In genomic region chr12:95017482-95017881, GRCh38 we compare ENCODE assay signal across 1 cellular context.
TF ChIP-seq lines count a peak whose summit lies in the region.

No MANE protein-coding gene starts in this region.

TF ChIP-seq in SK-N-SH treated with all-trans-retinoic acid at 6 μM for 48 hours, 23 proteins besides CTCF, POLR2A, EP300 and RAD21 (continued from another document):
- TF ChIP-seq SNAI2 (CRISPR knock-in tag; IDR thresholded peaks at IDR 0.05) (no peak), ARNTL (CRISPR knock-in tag; IDR thresholded peaks at IDR 0.05; ENCODE audit: borderline replicate concordance, low read depth) (no peak), ZNF70 (CRISPR knock-in tag; IDR thresholded peaks at IDR 0.05) (no peak), POU6F1 (CRISPR knock-in tag; IDR thresholded peaks at IDR 0.05; ENCODE audit: borderline replicate concordance, low read depth) (no peak), BACH2 (CRISPR knock-in tag; IDR thresholded peaks at IDR 0.05; ENCODE audit: borderline replicate concordance) (no peak), ISL1 (CRISPR knock-in tag; IDR thresholded peaks at IDR 0.05) (no peak), RARB (CRISPR knock-in tag; IDR thresholded peaks at IDR 0.05) (no peak)
- TF ChIP-seq, protein P1, sequence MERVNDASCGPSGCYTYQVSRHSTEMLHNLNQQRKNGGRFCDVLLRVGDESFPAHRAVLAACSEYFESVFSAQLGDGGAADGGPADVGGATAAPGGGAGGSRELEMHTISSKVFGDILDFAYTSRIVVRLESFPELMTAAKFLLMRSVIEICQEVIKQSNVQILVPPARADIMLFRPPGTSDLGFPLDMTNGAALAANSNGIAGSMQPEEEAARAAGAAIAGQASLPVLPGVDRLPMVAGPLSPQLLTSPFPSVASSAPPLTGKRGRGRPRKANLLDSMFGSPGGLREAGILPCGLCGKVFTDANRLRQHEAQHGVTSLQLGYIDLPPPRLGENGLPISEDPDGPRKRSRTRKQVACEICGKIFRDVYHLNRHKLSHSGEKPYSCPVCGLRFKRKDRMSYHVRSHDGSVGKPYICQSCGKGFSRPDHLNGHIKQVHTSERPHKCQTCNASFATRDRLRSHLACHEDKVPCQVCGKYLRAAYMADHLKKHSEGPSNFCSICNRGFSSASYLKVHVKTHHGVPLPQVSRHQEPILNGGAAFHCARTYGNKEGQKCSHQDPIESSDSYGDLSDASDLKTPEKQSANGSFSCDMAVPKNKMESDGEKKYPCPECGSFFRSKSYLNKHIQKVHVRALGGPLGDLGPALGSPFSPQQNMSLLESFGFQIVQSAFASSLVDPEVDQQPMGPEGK (CRISPR knock-in tag; IDR thresholded peaks at IDR 0.05; ENCODE audit: borderline replicate concordance): no peak
TF ChIP-seq in SK-N-SH treated with all-trans-retinoic acid at 6 μM for 48 hours: peak in this region for 0.
